1 cellular context compared by ENCODE assay signal in the genomic region with DNA sequence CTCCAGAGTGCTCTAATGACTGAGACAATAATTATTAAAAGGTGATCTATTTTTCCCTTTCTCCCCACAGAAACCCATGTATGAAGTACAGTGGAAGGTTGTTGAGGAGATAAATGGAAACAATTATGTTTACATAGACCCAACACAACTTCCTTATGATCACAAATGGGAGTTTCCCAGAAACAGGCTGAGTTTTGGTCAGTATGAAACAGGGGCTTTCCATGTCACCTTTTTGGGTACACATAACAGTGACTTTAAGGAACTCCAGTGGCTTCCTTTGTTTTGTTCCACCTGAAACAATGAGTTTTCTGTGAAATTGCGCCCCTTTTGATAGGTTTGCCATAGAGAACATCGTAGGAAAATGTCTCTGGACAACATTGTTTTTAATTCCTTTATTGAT.
TF ChIP-seq lines count a peak whose summit lies in the region.

No MANE protein-coding gene starts in this region.

TF ChIP-seq in GM23338, 12 proteins besides CTCF, POLR2A, EP300 and RAD21 (continued from another document):
- TF ChIP-seq, protein P1, sequence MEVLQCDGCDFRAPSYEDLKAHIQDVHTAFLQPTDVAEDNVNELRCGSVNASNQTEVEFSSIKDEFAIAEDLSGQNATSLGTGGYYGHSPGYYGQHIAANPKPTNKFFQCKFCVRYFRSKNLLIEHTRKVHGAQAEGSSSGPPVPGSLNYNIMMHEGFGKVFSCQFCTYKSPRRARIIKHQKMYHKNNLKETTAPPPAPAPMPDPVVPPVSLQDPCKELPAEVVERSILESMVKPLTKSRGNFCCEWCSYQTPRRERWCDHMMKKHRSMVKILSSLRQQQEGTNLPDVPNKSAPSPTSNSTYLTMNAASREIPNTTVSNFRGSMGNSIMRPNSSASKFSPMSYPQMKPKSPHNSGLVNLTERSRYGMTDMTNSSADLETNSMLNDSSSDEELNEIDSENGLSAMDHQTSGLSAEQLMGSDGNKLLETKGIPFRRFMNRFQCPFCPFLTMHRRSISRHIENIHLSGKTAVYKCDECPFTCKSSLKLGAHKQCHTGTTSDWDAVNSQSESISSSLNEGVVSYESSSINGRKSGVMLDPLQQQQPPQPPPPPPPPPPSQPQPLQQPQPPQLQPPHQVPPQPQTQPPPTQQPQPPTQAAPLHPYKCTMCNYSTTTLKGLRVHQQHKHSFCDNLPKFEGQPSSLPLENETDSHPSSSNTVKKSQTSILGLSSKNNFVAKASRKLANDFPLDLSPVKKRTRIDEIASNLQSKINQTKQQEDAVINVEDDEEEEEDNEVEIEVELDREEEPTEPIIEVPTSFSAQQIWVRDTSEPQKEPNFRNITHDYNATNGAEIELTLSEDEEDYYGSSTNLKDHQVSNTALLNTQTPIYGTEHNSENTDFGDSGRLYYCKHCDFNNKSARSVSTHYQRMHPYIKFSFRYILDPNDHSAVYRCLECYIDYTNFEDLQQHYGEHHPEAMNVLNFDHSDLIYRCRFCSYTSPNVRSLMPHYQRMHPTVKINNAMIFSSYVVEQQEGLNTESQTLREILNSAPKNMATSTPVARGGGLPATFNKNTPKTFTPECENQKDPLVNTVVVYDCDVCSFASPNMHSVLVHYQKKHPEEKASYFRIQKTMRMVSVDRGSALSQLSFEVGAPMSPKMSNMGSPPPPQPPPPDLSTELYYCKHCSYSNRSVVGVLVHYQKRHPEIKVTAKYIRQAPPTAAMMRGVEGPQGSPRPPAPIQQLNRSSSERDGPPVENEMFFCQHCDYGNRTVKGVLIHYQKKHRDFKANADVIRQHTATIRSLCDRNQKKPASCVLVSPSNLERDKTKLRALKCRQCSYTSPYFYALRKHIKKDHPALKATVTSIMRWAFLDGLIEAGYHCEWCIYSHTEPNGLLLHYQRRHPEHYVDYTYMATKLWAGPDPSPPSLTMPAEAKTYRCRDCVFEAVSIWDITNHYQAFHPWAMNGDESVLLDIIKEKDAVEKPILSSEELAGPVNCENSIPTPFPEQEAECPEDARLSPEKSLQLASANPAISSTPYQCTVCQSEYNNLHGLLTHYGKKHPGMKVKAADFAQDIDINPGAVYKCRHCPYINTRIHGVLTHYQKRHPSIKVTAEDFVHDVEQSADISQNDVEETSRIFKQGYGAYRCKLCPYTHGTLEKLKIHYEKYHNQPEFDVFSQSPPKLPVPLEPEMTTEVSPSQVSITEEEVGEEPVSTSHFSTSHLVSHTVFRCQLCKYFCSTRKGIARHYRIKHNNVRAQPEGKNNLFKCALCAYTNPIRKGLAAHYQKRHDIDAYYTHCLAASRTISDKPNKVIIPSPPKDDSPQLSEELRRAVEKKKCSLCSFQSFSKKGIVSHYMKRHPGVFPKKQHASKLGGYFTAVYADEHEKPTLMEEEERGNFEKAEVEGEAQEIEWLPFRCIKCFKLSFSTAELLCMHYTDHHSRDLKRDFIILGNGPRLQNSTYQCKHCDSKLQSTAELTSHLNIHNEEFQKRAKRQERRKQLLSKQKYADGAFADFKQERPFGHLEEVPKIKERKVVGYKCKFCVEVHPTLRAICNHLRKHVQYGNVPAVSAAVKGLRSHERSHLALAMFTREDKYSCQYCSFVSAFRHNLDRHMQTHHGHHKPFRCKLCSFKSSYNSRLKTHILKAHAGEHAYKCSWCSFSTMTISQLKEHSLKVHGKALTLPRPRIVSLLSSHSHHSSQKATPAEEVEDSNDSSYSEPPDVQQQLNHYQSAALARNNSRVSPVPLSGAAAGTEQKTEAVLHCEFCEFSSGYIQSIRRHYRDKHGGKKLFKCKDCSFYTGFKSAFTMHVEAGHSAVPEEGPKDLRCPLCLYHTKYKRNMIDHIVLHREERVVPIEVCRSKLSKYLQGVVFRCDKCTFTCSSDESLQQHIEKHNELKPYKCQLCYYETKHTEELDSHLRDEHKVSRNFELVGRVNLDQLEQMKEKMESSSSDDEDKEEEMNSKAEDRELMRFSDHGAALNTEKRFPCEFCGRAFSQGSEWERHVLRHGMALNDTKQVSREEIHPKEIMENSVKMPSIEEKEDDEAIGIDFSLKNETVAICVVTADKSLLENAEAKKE (CRISPR knock-in tag; IDR thresholded peaks at IDR 0.05): no peak
